Comparison of ENCODE assay signal across 1 cellular context in genomic region chr1:202806845-202807366, GRCh38.
TF ChIP-seq lines count a peak whose summit lies in the region.

No MANE protein-coding gene starts in this region.

TF ChIP-seq in K562, 482 proteins besides CTCF, POLR2A, EP300 and RAD21 (continued from another document and continues in another):
- TF ChIP-seq MAZ (CRISPR knock-in tag; conservative IDR thresholded peaks at IDR 0.05 in 1 of 2, IDR thresholded peaks at IDR 0.05 in 1 of 2) (peak in 1 of 2 experiments; percentile 56), BCOR (IDR thresholded peaks at IDR 0.05) (no peak), ZNF316 (IDR thresholded peaks at IDR 0.05) (no peak), HOXB6 (CRISPR knock-in tag; IDR thresholded peaks at IDR 0.05; ENCODE audit: borderline replicate concordance) (no peak), HMG20A (CRISPR knock-in tag; conservative IDR thresholded peaks at IDR 0.05) (no peak), ZNF12 (CRISPR knock-in tag; IDR thresholded peaks at IDR 0.05) (no peak), TARDBP (IDR thresholded peaks at IDR 0.05) (no peak), ATF1 (CRISPR knock-in tag; IDR thresholded peaks at IDR 0.05) (no peak), ATF1 (tag; IDR thresholded peaks at IDR 0.05) (no peak), PTTG1 (tag; IDR thresholded peaks at IDR 0.05; ENCODE audit: low read depth) (no peak), MGA (IDR thresholded peaks at IDR 0.05) (no peak), SPI1 (IDR thresholded peaks at IDR 0.05; ENCODE audit: borderline replicate concordance, low read depth, low read length) (no peak), HES1 (IDR thresholded peaks at IDR 0.05; ENCODE audit: low read depth) (no peak), FOXJ2 (tag; IDR thresholded peaks at IDR 0.05) (no peak), ARID2 (IDR thresholded peaks at IDR 0.05) (no peak), FIP1L1 (IDR thresholded peaks at IDR 0.05; ENCODE audit: low read depth, low read length, poor library complexity, severe bottlenecking) (no peak), NR2C1 (IDR thresholded peaks at IDR 0.05) (no peak), NR2C1 (tag; IDR thresholded peaks at IDR 0.05) (no peak), CEBPG (CRISPR knock-in tag; IDR thresholded peaks at IDR 0.05) (no peak), CEBPG (tag; conservative IDR thresholded peaks at IDR 0.05 in 1 of 2, IDR thresholded peaks at IDR 0.05 in 1 of 2) (no peak), MTF1 (CRISPR knock-in tag; IDR thresholded peaks at IDR 0.05; ENCODE audit: borderline replicate concordance) (no peak), ZSCAN29 (IDR thresholded peaks at IDR 0.05) (0 out of 2 replicates have a peak, but pooled peaks have one; percentile 56), ZSCAN32 (CRISPR knock-in tag; IDR thresholded peaks at IDR 0.05) (no peak), STAT6 (CRISPR knock-in tag; IDR thresholded peaks at IDR 0.05) (no peak), PHF21A (IDR thresholded peaks at IDR 0.05; ENCODE audit: borderline replicate concordance, low read depth) (no peak), HDAC2 (IDR thresholded peaks at IDR 0.05) (no peak), KLF13 (tag; IDR thresholded peaks at IDR 0.05; ENCODE audit: borderline replicate concordance, low read depth) (no peak), ZNF57 (CRISPR knock-in tag; IDR thresholded peaks at IDR 0.05) (0 out of 2 replicates have a peak, but pooled peaks have one; percentile 15), PTRF (tag; IDR thresholded peaks at IDR 0.05) (no peak), ZNF436 (CRISPR knock-in tag; IDR thresholded peaks at IDR 0.05) (no peak), ZNF644 (tag; IDR thresholded peaks at IDR 0.05; ENCODE audit: low read depth) (no peak), IFI16 (CRISPR knock-in tag; IDR thresholded peaks at IDR 0.05) (no peak), ZBTB33 (CRISPR knock-in tag; IDR thresholded peaks at IDR 0.05) (no peak), GATAD2A (IDR thresholded peaks at IDR 0.05) (no peak), ZNF280A (IDR thresholded peaks at IDR 0.05; ENCODE audit: low read depth, partially characterized antibody) (no peak), GTF2E2 (tag; IDR thresholded peaks at IDR 0.05) (no peak; the same call in 1 of the 2 replicates), BRF1 (IDR thresholded peaks at IDR 0.05; ENCODE audit: borderline replicate concordance, extremely low read depth, insufficient read length) (no peak), SIN3A (IDR thresholded peaks at IDR 0.05; ENCODE audit: borderline replicate concordance in 2 of 2, control insufficient read depth in 1 of 2, low read depth in 2 of 2, low read length in 2 of 2) (0 out of 4 replicates have a peak, but pooled peaks of 1 of the 2 experiments have one; percentile 27), HMGXB4 (CRISPR knock-in tag; IDR thresholded peaks at IDR 0.05) (no peak), NFIC (IDR thresholded peaks at IDR 0.05) (no peak), GTF2A2 (tag; IDR thresholded peaks at IDR 0.05) (no peak; the same call in 1 of the 2 replicates), ZNF398 (CRISPR knock-in tag; IDR thresholded peaks at IDR 0.05) (no peak), ZNF253 (CRISPR knock-in tag; conservative IDR thresholded peaks at IDR 0.05) (no peak), HDAC8 (tag; IDR thresholded peaks at IDR 0.05) (no peak), ERF (CRISPR knock-in tag; IDR thresholded peaks at IDR 0.05) (peak; percentile 90), RNF2 (IDR thresholded peaks at IDR 0.05) (no peak), CREB1 (IDR thresholded peaks at IDR 0.05) (no peak), CREB1 (CRISPR knock-in tag; IDR thresholded peaks at IDR 0.05) (no peak), ETS2 (tag; IDR thresholded peaks at IDR 0.05; ENCODE audit: borderline replicate concordance, poor library complexity, severe bottlenecking) (no peak)
